In genomic region chr14:104317500-104317805, GRCh38 we compare ENCODE assay signal across 22 cellular contexts.
"Had no signal": no experiment of that assay in that cellular context is flagged by ENCODE, and none has a peak within 500 bp of the region (broad histone marks: within the 10 kb centered on the region; RNA-seq: fewer than 3 reads in every experiment).

No MANE protein-coding gene starts in this region.

- H3K27ac Mint-ChIP-seq: activated CD4-positive, alpha-beta T cell treated with anti-CD3 and anti-CD28 coated beads, Interleukin-2, amount 10 ng/mL, durations not matched to agents 24 days and 14 days; activated CD8-positive, alpha-beta T cell treated with anti-CD3 and anti-CD28 coated beads for 36 hours; activated naive CD4-positive, alpha-beta T cell treated with anti-CD3 and anti-CD28 coated beads, Interleukin-2, amount 10 ng/mL, durations not matched to agents 7 days and 5 days; mesothelial cell of epicardium; naive B cell; nephron progenitor cell; stimulated activated naive B cell treated with anti-CD40 and anti-IgM and Interleukin-4, amounts not matched to agents 10 μg/mL and 1 μg/mL and 100 μg/mL, for 72 hours had no signal

- H3K27me3 Mint-ChIP-seq: activated CD4-positive, alpha-beta T cell treated with anti-CD3 and anti-CD28 coated beads, Interleukin-2, amount 10 ng/mL, durations not matched to agents 24 days and 14 days had no signal

- H3K9me3 Mint-ChIP-seq: activated CD4-positive, alpha-beta T cell treated with anti-CD3 and anti-CD28 coated beads, Interleukin-2, amount 10 ng/mL, durations not matched to agents 24 days and 14 days; activated CD8-positive, alpha-beta T cell treated with anti-CD3 and anti-CD28 coated beads for 36 hours; activated naive CD4-positive, alpha-beta T cell treated with anti-CD3 and anti-CD28 coated beads, Interleukin-2, amount 10 ng/mL, durations not matched to agents 7 days and 5 days; mesothelial cell of epicardium; naive B cell; nephron progenitor cell; stimulated activated naive B cell treated with anti-CD40 and anti-IgM and Interleukin-4, amounts not matched to agents 10 μg/mL and 1 μg/mL and 100 μg/mL, for 72 hours had no signal

- DNase-seq: activated CD4-positive, alpha-beta T cell treated with anti-CD3 and anti-CD28 coated beads, Interleukin-2, amount 10 ng/mL, durations not matched to agents 24 days and 14 days; activated CD8-positive, alpha-beta T cell treated with anti-CD3 and anti-CD28 coated beads for 36 hours; activated effector memory CD4-positive, alpha-beta T cell treated with Interleukin-2 at 50 U/mL for 16 hours; activated T-cell treated with anti-CD3 and anti-CD28 coated beads for 4 hours; amniotic stem cell; brain microvascular endothelial cell; caudate nucleus; dermis blood vessel endothelial cell; effector CD4-positive, alpha-beta T cell; esophagus squamous epithelium; foreskin melanocyte; heart right ventricle; naive B cell; nephron progenitor cell; nucleus accumbens; stimulated activated CD4-positive, alpha-beta T cell treated with anti-CD3 and anti-CD28 coated beads, Interleukin-15, amount 100 ng/mL, for 24 hours; stimulated activated CD4-positive, alpha-beta T cell treated with anti-CD3 and anti-CD28 coated beads, Interleukin-2, amount 100 ng/mL, for 24 hours; stimulated activated naive B cell treated with anti-CD40 and anti-IgM and Interleukin-4, amounts not matched to agents 10 μg/mL and 1 μg/mL and 100 μg/mL, for 72 hours had no signal

- ATAC-seq: activated CD8-positive, alpha-beta T cell treated with anti-CD3 and anti-CD28 coated beads for 36 hours; heart right ventricle; left lung; psoas muscle; stimulated activated naive B cell treated with anti-CD40 and anti-IgM and Interleukin-4, amounts not matched to agents 10 μg/mL and 1 μg/mL and 100 μg/mL, for 72 hours had no signal

- H3K4me1 Mint-ChIP-seq: activated CD4-positive, alpha-beta T cell treated with anti-CD3 and anti-CD28 coated beads, Interleukin-2, amount 10 ng/mL, durations not matched to agents 24 days and 14 days; activated naive CD4-positive, alpha-beta T cell treated with anti-CD3 and anti-CD28 coated beads, Interleukin-2, amount 10 ng/mL, durations not matched to agents 7 days and 5 days; naive B cell; stimulated activated naive B cell treated with anti-CD40 and anti-IgM and Interleukin-4, amounts not matched to agents 10 μg/mL and 1 μg/mL and 100 μg/mL, for 72 hours had no signal

- H3K36me3 Mint-ChIP-seq: activated naive CD4-positive, alpha-beta T cell treated with anti-CD3 and anti-CD28 coated beads, Interleukin-2, amount 10 ng/mL, durations not matched to agents 7 days and 5 days; mesothelial cell of epicardium; naive B cell; stimulated activated naive B cell treated with anti-CD40 and anti-IgM and Interleukin-4, amounts not matched to agents 10 μg/mL and 1 μg/mL and 100 μg/mL, for 72 hours had no signal

- H3K4me3 Mint-ChIP-seq: activated CD4-positive, alpha-beta T cell treated with anti-CD3 and anti-CD28 coated beads, Interleukin-2, amount 10 ng/mL, durations not matched to agents 24 days and 14 days; activated CD8-positive, alpha-beta T cell treated with anti-CD3 and anti-CD28 coated beads for 36 hours; activated naive CD4-positive, alpha-beta T cell treated with anti-CD3 and anti-CD28 coated beads, Interleukin-2, amount 10 ng/mL, durations not matched to agents 7 days and 5 days; mesothelial cell of epicardium; naive B cell; nephron progenitor cell; stimulated activated naive B cell treated with anti-CD40 and anti-IgM and Interleukin-4, amounts not matched to agents 10 μg/mL and 1 μg/mL and 100 μg/mL, for 72 hours had no signal
